8 cellular contexts compared by ENCODE assay signal in the genomic region with DNA sequence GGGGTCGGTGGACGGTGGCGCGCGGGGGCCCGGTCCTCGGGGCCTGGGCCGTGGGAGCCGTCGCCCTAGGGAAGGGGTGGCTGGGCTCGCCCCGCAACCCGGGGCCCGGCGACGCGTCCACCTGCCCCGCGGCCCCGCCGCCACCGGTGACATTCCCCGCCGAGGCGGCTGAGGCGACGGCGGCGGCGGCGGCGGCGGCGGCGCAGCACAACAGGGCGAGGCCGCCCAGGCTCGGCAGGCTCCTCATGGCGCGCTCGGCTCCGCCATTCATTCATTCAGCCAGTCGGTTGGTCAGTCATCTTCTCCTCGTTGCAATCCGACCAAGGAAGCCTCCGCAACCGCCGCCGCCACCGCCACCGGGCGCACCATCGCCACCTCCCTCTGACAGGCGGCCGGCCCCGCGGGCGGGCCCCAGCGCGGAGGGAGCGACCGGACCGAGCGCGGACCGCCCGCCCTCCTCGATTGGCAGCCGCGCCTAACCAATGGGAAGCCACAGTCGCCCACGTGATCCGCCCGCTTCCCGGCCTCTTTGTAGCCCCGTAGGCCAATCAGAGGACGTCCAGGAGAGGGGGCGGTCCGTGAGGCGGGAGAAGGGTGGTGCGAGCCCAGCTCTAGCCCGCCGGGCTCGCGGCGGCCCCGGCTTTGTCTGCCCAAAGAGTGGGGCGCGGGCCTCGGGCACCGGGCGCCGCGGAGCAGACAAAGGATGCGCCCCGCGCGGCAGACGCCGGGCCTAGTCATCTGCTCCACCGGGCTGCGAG. TPM values are rescaled to one million over a fixed set of nuclear protein-coding genes. Genes with fewer than 3 reads are reported as not detected.
DNase-seq lines count a peak whose midpoint lies in the region; ATAC-seq and TF ChIP-seq lines count a peak whose summit lies in the region.

A gene (minus strand): TSS at position 383 of the 758 bp plus-strand sequence. CDS start 112 bp downstream, at position 271.

- intact Hi-C loops in head of caudate nucleus (cut with DNase I) = loop anchor here (5.0 kb wide), 1 partner anchor 92 kb away; no protein-coding TSS in a partner anchor

- no peaks in the 10 kb centered on the region for H3K9me3 ChIP-seq in thoracic aorta

- peak; percentile 71 for TF ChIP-seq POLR2A in GM10847 (IDR thresholded peaks at IDR 0.05; ENCODE audit: extremely low read depth, insufficient read length)

- no peak for TF ChIP-seq CTCF in osteocyte (IDR thresholded peaks at IDR 0.05)
- TF ChIP-seq CTCF in thoracic aorta (IDR thresholded peaks at IDR 0.05) = no peak

- no peaks in the 10 kb centered on the region for H3K27me3 Mint-ChIP-seq in activated naive CD8-positive, alpha-beta T cell treated with anti-CD3 and anti-CD28 coated beads for 36 hours
- no peaks in the 10 kb centered on the region for H3K27me3 Mint-ChIP-seq in osteocyte (ENCODE audit: unreplicated experiment)

- peak within 1 kb of the TSS; percentile 85 for H3K4me3 Mint-ChIP-seq in activated naive CD8-positive, alpha-beta T cell treated with anti-CD3 and anti-CD28 coated beads for 36 hours
- peak within 1 kb of the TSS; percentile 91 for H3K4me3 Mint-ChIP-seq in osteocyte (ENCODE audit: unreplicated experiment)

- H3K4me1 ChIP-seq in thoracic aorta (ENCODE audit: control insufficient read depth in 1 of 2, low read depth in 2 of 2) = peaks cover 8 to 45% of the 10 kb centered on the region in 2 donors

- H3K27me3 ChIP-seq in thoracic aorta (replicated peaks; ENCODE audit: insufficient read depth) = no peaks in the 10 kb centered on the region

- peak within 1 kb of the TSS; percentile 85 for H3K4me3 ChIP-seq in thoracic aorta

- peak within 1 kb of the TSS; percentile 48 to 72 for H3K27ac ChIP-seq in thoracic aorta

- peak within 1 kb of the TSS; percentile 75 for H3K27ac Mint-ChIP-seq in activated naive CD8-positive, alpha-beta T cell treated with anti-CD3 and anti-CD28 coated beads for 36 hours
- H3K27ac Mint-ChIP-seq in osteocyte (ENCODE audit: unreplicated experiment) = peak within 1 kb of the TSS; percentile 47

- ATAC-seq in HG02642 (IDR thresholded peaks at IDR 0.05; ENCODE audit: poor library complexity, unreplicated experiment) (peak; percentile 92), thoracic aorta (ENCODE audit: insufficient number of reproducible peaks, low FRiP score, low read depth) (peak; percentile 96)

- DNase-seq in NCI-H1105 (lab: John Stamatoyannopoulos, UW) = peak; percentile 96
- DNase-seq in SKM-1 (lab: John Stamatoyannopoulos, UW; ENCODE audit: unreplicated experiment) = peak; percentile 95
- DNase-seq in activated naive CD8-positive, alpha-beta T cell treated with anti-CD3 and anti-CD28 coated beads for 36 hours = peak; percentile 97
- DNase-seq in head of caudate nucleus = peak; percentile 98 to 100 (median 100)
- DNase-seq in osteocyte (ENCODE audit: extremely low spot score, unreplicated experiment) = peak; percentile 99
- DNase-seq in thoracic aorta (ENCODE audit: low spot score) = peak; percentile 96

- H3K36me3 ChIP-seq in thoracic aorta = no peaks in the 10 kb centered on the region

- H3K9me3 Mint-ChIP-seq in activated naive CD8-positive, alpha-beta T cell treated with anti-CD3 and anti-CD28 coated beads for 36 hours = no peaks in the 10 kb centered on the region
- no peaks in the 10 kb centered on the region for H3K9me3 Mint-ChIP-seq in osteocyte (ENCODE audit: unreplicated experiment)

- no peaks in the 10 kb centered on the region for H3K36me3 Mint-ChIP-seq in activated naive CD8-positive, alpha-beta T cell treated with anti-CD3 and anti-CD28 coated beads for 36 hours
- no peaks in the 10 kb centered on the region for H3K36me3 Mint-ChIP-seq in osteocyte (ENCODE audit: unreplicated experiment)

- H3K4me1 Mint-ChIP-seq in activated naive CD8-positive, alpha-beta T cell treated with anti-CD3 and anti-CD28 coated beads for 36 hours = peaks cover 36% of the 10 kb centered on the region
- peaks cover 46% of the 10 kb centered on the region for H3K4me1 Mint-ChIP-seq in osteocyte (ENCODE audit: unreplicated experiment)

RNA-seq across cellular contexts. Expression of the gene that starts here (rescaled TPM):
- total RNA-seq in activated naive CD8-positive, alpha-beta T cell treated with anti-CD3 and anti-CD28 coated beads for 36 hours = 1 to 10 TPM; 3.8 to 3.9 TPM
- total RNA-seq in osteocyte = 21.4 and 21.9 TPM in 2 replicates
- 10 to 100 TPM; 19.2 to 27.3 TPM for total RNA-seq in thoracic aorta

Comparison
In these comparisons a context has a peak if more than half of its experiments do, and no peak if none do; other contexts are left out.
1. Peak in every context shown above with its lines: DNase-seq, ATAC-seq, H3K4me3 ChIP-seq and H3K27ac ChIP-seq.